In genomic region chr7:115230882-115231508, GRCh38 we compare ENCODE assay signal across 8 cellular contexts.
DNase-seq lines count a peak whose midpoint lies in the region; ATAC-seq lines count a peak whose summit lies in the region.

No MANE protein-coding gene starts in this region.

- H3K4me3 ChIP-seq in ACC112 (ENCODE audit: low read depth, low read length): peak overlapping the region; percentile 49
- no peak overlapping the region for H3K4me3 ChIP-seq in SJCRH30
- H3K4me3 ChIP-seq in aorta (ENCODE audit: low read length in 2 of 2): no peak overlapping the region

- H3K27ac ChIP-seq in ACC112 (ENCODE audit: low read depth, low read length) (peak overlapping the region; percentile 96), SJCRH30 (peak overlapping the region; percentile 38), aorta (ENCODE audit: low read depth in 1 of 2, low read length in 2 of 2) (no peak overlapping the region)

- H3K27me3 ChIP-seq in ACC112 (ENCODE audit: insufficient read depth, low read length) (no peaks in the 10 kb centered on the region), SJCRH30 (no peaks in the 10 kb centered on the region), aorta (ENCODE audit: control insufficient read depth in 1 of 2, insufficient read depth in 2 of 2, low read length in 1 of 2) (no peaks in the 10 kb centered on the region)

- H3K4me1 ChIP-seq in ACC112 (ENCODE audit: control insufficient read depth, insufficient read depth, low read length, unreplicated experiment): peaks cover 20% of the 10 kb centered on the region
- H3K4me1 ChIP-seq in SJCRH30: peaks cover 10% of the 10 kb centered on the region
- no peaks in the 10 kb centered on the region for H3K4me1 ChIP-seq in aorta (ENCODE audit: control insufficient read depth in 1 of 2, insufficient read depth in 2 of 2, low read length in 2 of 2)

- intact Hi-C loops in aorta (cut with DNase I): no loop called here

- H3K36me3 ChIP-seq in ACC112 (ENCODE audit: insufficient read depth, low read length) (peaks cover 5% of the 10 kb centered on the region; the same call in 1 of the 2 replicates), SJCRH30 (no peaks in the 10 kb centered on the region), aorta (ENCODE audit: control insufficient read depth in 1 of 2, insufficient read depth in 2 of 2, low read length in 1 of 2) (no peaks in the 10 kb centered on the region)

- peak; percentile 59 for DNase-seq in HS-27A (ENCODE audit: low read depth)
- peak; percentile 26 to 58 for DNase-seq in SJCRH30
- DNase-seq in glomerular endothelial cell (ENCODE audit: extremely low read depth, low read depth, low spot score): peak; percentile 93
- DNase-seq in aorta: no peak
- no peak for DNase-seq in DMS114 treated with DMSO at 0.1 percent for 48 hours (lab: John Stamatoyannopoulos, UW; ENCODE audit: unreplicated experiment)
- DNase-seq in activated CD8-positive, alpha-beta memory T cell treated with anti-CD3 and anti-CD28 coated beads, Interleukin-2, amount 50 U/mL, for 48 hours: no peak

- 0 to 3% methylated on average over 1 of the region's 1 CpG for WGBS in aorta, 2 donors

- H3K9me3 ChIP-seq in SJCRH30 (replicated peaks): peaks cover 2% of the 10 kb centered on the region; the same call in 1 of the 2 replicates
- no peaks in the 10 kb centered on the region for H3K9me3 ChIP-seq in aorta (ENCODE audit: control insufficient read depth, low read length)

- H2AFZ ChIP-seq in ACC112 (ENCODE audit: low read length, unreplicated experiment): peak overlapping the region; percentile 82

- no peaks in the 10 kb centered on the region for H3K79me2 ChIP-seq in ACC112 (ENCODE audit: control insufficient read depth, insufficient read depth, low read length, unreplicated experiment)

- ATAC-seq in GM18511 (IDR thresholded peaks at IDR 0.05; ENCODE audit: unreplicated experiment) (peak; percentile 73), aorta (ENCODE audit: low FRiP score) (peak; percentile 72)

Comparison
In these comparisons a context has a peak if more than half of its experiments do, and no peak if none do; other contexts are left out.
1. H3K27ac ChIP-seq: peak in ACC112 (single experiment) and SJCRH30 (single experiment); none in aorta (0 of 2).
2. DNase-seq: peak in HS-27A (single experiment), SJCRH30 (2 of 2) and glomerular endothelial cell (single experiment); none in aorta (0 of 2), DMS114 treated with DMSO at 0.1 percent for 48 hours (single experiment) and activated CD8-positive, alpha-beta memory T cell treated with anti-CD3 and anti-CD28 coated beads, Interleukin-2, amount 50 U/mL, for 48 hours (single experiment).